Comparison of ENCODE assay signal across 1 cellular context in genomic region chr11:35943294-35943693, GRCh38.
TF ChIP-seq lines count a peak whose summit lies in the region.

No MANE protein-coding gene starts in this region.

TF ChIP-seq in HepG2, 621 proteins besides CTCF, POLR2A, EP300 and RAD21 (continued from another document):
- no peak for TF ChIP-seq MTERF4 (CRISPR knock-in tag; IDR thresholded peaks at IDR 0.05)
- TF ChIP-seq XBP1 (CRISPR knock-in tag; IDR thresholded peaks at IDR 0.05), result no peak
- TF ChIP-seq XRCC5 (optimal IDR thresholded peaks at IDR 0.05; ENCODE audit: low read length), result no peak
- no peak for TF ChIP-seq GATAD1 (CRISPR knock-in tag; IDR thresholded peaks at IDR 0.05)
- TF ChIP-seq ZNF652 (CRISPR knock-in tag; IDR thresholded peaks at IDR 0.05; ENCODE audit: borderline replicate concordance, low read depth), result no peak
- TF ChIP-seq, protein P1, sequence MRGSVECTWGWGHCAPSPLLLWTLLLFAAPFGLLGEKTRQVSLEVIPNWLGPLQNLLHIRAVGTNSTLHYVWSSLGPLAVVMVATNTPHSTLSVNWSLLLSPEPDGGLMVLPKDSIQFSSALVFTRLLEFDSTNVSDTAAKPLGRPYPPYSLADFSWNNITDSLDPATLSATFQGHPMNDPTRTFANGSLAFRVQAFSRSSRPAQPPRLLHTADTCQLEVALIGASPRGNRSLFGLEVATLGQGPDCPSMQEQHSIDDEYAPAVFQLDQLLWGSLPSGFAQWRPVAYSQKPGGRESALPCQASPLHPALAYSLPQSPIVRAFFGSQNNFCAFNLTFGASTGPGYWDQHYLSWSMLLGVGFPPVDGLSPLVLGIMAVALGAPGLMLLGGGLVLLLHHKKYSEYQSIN (CRISPR knock-in tag; IDR thresholded peaks at IDR 0.05; ENCODE audit: borderline replicate concordance), result no peak
- no peak for TF ChIP-seq KLF12 (CRISPR knock-in tag; IDR thresholded peaks at IDR 0.05; ENCODE audit: borderline replicate concordance)
- no peak for TF ChIP-seq NR2F6 (IDR thresholded peaks at IDR 0.05)
- TF ChIP-seq NR2F6 (CRISPR knock-in tag; IDR thresholded peaks at IDR 0.05), result no peak
- no peak for TF ChIP-seq ONECUT2 (CRISPR knock-in tag; IDR thresholded peaks at IDR 0.05)
- TF ChIP-seq, protein P2, sequence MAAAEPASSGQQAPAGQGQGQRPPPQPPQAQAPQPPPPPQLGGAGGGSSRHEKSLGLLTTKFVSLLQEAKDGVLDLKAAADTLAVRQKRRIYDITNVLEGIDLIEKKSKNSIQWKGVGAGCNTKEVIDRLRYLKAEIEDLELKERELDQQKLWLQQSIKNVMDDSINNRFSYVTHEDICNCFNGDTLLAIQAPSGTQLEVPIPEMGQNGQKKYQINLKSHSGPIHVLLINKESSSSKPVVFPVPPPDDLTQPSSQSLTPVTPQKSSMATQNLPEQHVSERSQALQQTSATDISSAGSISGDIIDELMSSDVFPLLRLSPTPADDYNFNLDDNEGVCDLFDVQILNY (CRISPR knock-in tag; conservative IDR thresholded peaks at IDR 0.05), result no peak
- TF ChIP-seq ZSCAN29 (CRISPR knock-in tag; conservative IDR thresholded peaks at IDR 0.05), result no peak
- TF ChIP-seq ATF7-NPFF (CRISPR knock-in tag; IDR thresholded peaks at IDR 0.05; ENCODE audit: low read depth), result no peak
- no peak for TF ChIP-seq ZGPAT (CRISPR knock-in tag; IDR thresholded peaks at IDR 0.05)
